In genomic region chr7:90613088-90613498, GRCh38 we compare ENCODE assay signal across 1 cellular context.
A peak's percentile ranks its signal among the peaks of the same experiment; 100 is the strongest.
TF ChIP-seq lines count a peak whose summit lies in the region.

No MANE protein-coding gene starts in this region.

TF ChIP-seq in GM12878, 131 proteins besides CTCF, POLR2A, EP300 and RAD21 (continued from another document and continues in another):
- TF ChIP-seq, protein P1, sequence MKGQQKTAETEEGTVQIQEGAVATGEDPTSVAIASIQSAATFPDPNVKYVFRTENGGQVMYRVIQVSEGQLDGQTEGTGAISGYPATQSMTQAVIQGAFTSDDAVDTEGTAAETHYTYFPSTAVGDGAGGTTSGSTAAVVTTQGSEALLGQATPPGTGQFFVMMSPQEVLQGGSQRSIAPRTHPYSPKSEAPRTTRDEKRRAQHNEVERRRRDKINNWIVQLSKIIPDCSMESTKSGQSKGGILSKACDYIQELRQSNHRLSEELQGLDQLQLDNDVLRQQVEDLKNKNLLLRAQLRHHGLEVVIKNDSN (IDR thresholded peaks at IDR 0.05; ENCODE audit: borderline replicate concordance, extremely low read length, insufficient read depth, low read depth, low read length): no peak
- TF ChIP-seq ZNF207 (IDR thresholded peaks at IDR 0.05; ENCODE audit: borderline replicate concordance) (no peak), EGR1 (IDR thresholded peaks at IDR 0.05; ENCODE audit: borderline replicate concordance in 1 of 2, low read depth in 2 of 2, low read length in 2 of 2) (no peak), LARP7 (IDR thresholded peaks at IDR 0.05) (no peak), NFIC (IDR thresholded peaks at IDR 0.05; ENCODE audit: low read depth, low read length) (peak; percentile 80; the same call in 1 of the 2 replicates), SKIL (IDR thresholded peaks at IDR 0.05; ENCODE audit: low read depth, poor library complexity, severe bottlenecking) (no peak), SMAD5 (IDR thresholded peaks at IDR 0.05; ENCODE audit: low read depth) (no peak), CHD1 (IDR thresholded peaks at IDR 0.05; ENCODE audit: low read depth, low read length) (no peak), RELA (IDR thresholded peaks at IDR 0.05; ENCODE audit: borderline replicate concordance, partially characterized antibody) (no peak), HDGF (IDR thresholded peaks at IDR 0.05) (no peak), DPF2 (IDR thresholded peaks at IDR 0.05) (peak; percentile 61; the same call in 1 of the 2 replicates), ZBED1 (IDR thresholded peaks at IDR 0.05; ENCODE audit: borderline replicate concordance) (peak; percentile 87; the same call in 1 of the 2 replicates), PAX8 (IDR thresholded peaks at IDR 0.05) (no peak), CBX3 (IDR thresholded peaks at IDR 0.05; ENCODE audit: borderline replicate concordance, low read depth) (no peak), USF2 (IDR thresholded peaks at IDR 0.05; ENCODE audit: borderline replicate concordance, low read depth, low read length) (no peak), RUNX3 (IDR thresholded peaks at IDR 0.05; ENCODE audit: low read length) (peak; percentile 53; the same call in 1 of the 2 replicates), ZNF24 (IDR thresholded peaks at IDR 0.05) (no peak), ESRRA (IDR thresholded peaks at IDR 0.05; ENCODE audit: low read length) (no peak), JUNB (IDR thresholded peaks at IDR 0.05) (peak; percentile 74), TCF7 (IDR thresholded peaks at IDR 0.05; ENCODE audit: borderline replicate concordance) (0 out of 2 replicates have a peak, but pooled peaks have one; percentile 18), SRF (IDR thresholded peaks at IDR 0.05; ENCODE audit: low read depth in 2 of 2, low read length in 2 of 2) (no peak), EED (IDR thresholded peaks at IDR 0.05; ENCODE audit: low read depth) (peak; percentile 97), NFYA (IDR thresholded peaks at IDR 0.05; ENCODE audit: borderline replicate concordance, low read depth, low read length) (no peak), EZH2 (IDR thresholded peaks at IDR 0.05; ENCODE audit: borderline replicate concordance, control insufficient read depth, low read depth, low read length) (no peak), RB1 (IDR thresholded peaks at IDR 0.05; ENCODE audit: borderline replicate concordance) (no peak), MTA3 (IDR thresholded peaks at IDR 0.05; ENCODE audit: borderline replicate concordance, low read length) (no peak), ZNF687 (IDR thresholded peaks at IDR 0.05) (no peak), ATF7 (IDR thresholded peaks at IDR 0.05; ENCODE audit: low read depth) (peak; percentile 86), ZBTB11 (CRISPR knock-in tag; IDR thresholded peaks at IDR 0.05) (no peak), HDAC2 (IDR thresholded peaks at IDR 0.05) (no peak), POU2F2 (IDR thresholded peaks at IDR 0.05; ENCODE audit: borderline replicate concordance, low read depth, low read length) (no peak), MEF2A (IDR thresholded peaks at IDR 0.05; ENCODE audit: insufficient read depth, low read depth, low read length) (no peak), ZSCAN29 (IDR thresholded peaks at IDR 0.05) (no peak), CREB1 (IDR thresholded peaks at IDR 0.05; ENCODE audit: low read depth) (peak; percentile 62), JUND (IDR thresholded peaks at IDR 0.05; ENCODE audit: low read depth, low read length) (no peak), GATAD2B (conservative IDR thresholded peaks at IDR 0.05; ENCODE audit: low read depth) (no peak)
- TF ChIP-seq, protein P2, sequence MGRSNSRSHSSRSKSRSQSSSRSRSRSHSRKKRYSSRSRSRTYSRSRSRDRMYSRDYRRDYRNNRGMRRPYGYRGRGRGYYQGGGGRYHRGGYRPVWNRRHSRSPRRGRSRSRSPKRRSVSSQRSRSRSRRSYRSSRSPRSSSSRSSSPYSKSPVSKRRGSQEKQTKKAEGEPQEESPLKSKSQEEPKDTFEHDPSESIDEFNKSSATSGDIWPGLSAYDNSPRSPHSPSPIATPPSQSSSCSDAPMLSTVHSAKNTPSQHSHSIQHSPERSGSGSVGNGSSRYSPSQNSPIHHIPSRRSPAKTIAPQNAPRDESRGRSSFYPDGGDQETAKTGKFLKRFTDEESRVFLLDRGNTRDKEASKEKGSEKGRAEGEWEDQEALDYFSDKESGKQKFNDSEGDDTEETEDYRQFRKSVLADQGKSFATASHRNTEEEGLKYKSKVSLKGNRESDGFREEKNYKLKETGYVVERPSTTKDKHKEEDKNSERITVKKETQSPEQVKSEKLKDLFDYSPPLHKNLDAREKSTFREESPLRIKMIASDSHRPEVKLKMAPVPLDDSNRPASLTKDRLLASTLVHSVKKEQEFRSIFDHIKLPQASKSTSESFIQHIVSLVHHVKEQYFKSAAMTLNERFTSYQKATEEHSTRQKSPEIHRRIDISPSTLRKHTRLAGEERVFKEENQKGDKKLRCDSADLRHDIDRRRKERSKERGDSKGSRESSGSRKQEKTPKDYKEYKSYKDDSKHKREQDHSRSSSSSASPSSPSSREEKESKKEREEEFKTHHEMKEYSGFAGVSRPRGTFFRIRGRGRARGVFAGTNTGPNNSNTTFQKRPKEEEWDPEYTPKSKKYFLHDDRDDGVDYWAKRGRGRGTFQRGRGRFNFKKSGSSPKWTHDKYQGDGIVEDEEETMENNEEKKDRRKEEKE (IDR thresholded peaks at IDR 0.05): no peak
- TF ChIP-seq, protein P3, sequence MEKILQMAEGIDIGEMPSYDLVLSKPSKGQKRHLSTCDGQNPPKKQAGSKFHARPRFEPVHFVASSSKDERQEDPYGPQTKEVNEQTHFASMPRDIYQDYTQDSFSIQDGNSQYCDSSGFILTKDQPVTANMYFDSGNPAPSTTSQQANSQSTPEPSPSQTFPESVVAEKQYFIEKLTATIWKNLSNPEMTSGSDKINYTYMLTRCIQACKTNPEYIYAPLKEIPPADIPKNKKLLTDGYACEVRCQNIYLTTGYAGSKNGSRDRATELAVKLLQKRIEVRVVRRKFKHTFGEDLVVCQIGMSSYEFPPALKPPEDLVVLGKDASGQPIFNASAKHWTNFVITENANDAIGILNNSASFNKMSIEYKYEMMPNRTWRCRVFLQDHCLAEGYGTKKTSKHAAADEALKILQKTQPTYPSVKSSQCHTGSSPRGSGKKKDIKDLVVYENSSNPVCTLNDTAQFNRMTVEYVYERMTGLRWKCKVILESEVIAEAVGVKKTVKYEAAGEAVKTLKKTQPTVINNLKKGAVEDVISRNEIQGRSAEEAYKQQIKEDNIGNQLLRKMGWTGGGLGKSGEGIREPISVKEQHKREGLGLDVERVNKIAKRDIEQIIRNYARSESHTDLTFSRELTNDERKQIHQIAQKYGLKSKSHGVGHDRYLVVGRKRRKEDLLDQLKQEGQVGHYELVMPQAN (conservative IDR thresholded peaks at IDR 0.05): no peak
- TF ChIP-seq, protein P4, sequence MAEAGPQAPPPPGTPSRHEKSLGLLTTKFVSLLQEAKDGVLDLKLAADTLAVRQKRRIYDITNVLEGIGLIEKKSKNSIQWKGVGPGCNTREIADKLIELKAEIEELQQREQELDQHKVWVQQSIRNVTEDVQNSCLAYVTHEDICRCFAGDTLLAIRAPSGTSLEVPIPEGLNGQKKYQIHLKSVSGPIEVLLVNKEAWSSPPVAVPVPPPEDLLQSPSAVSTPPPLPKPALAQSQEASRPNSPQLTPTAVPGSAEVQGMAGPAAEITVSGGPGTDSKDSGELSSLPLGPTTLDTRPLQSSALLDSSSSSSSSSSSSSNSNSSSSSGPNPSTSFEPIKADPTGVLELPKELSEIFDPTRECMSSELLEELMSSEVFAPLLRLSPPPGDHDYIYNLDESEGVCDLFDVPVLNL (IDR thresholded peaks at IDR 0.05; ENCODE audit: low read depth, low read length): no peak
- TF ChIP-seq, protein P5, sequence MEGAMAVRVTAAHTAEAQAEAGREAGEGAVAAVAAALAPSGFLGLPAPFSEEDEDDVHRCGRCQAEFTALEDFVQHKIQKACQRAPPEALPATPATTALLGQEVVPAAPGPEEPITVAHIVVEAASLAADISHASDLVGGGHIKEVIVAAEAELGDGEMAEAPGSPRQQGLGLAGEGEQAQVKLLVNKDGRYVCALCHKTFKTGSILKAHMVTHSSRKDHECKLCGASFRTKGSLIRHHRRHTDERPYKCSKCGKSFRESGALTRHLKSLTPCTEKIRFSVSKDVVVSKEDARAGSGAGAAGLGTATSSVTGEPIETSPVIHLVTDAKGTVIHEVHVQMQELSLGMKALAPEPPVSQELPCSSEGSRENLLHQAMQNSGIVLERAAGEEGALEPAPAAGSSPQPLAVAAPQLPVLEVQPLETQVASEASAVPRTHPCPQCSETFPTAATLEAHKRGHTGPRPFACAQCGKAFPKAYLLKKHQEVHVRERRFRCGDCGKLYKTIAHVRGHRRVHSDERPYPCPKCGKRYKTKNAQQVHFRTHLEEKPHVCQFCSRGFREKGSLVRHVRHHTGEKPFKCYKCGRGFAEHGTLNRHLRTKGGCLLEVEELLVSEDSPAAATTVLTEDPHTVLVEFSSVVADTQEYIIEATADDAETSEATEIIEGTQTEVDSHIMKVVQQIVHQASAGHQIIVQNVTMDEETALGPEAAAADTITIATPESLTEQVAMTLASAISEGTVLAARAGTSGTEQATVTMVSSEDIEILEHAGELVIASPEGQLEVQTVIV (IDR thresholded peaks at IDR 0.05; ENCODE audit: borderline replicate concordance, partially characterized antibody): no peak
- TF ChIP-seq, protein P6, sequence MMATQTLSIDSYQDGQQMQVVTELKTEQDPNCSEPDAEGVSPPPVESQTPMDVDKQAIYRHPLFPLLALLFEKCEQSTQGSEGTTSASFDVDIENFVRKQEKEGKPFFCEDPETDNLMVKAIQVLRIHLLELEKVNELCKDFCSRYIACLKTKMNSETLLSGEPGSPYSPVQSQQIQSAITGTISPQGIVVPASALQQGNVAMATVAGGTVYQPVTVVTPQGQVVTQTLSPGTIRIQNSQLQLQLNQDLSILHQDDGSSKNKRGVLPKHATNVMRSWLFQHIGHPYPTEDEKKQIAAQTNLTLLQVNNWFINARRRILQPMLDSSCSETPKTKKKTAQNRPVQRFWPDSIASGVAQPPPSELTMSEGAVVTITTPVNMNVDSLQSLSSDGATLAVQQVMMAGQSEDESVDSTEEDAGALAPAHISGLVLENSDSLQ (IDR thresholded peaks at IDR 0.05): peak; percentile 77
